ENCODE assay signal across 12 cellular contexts in the genomic region with DNA sequence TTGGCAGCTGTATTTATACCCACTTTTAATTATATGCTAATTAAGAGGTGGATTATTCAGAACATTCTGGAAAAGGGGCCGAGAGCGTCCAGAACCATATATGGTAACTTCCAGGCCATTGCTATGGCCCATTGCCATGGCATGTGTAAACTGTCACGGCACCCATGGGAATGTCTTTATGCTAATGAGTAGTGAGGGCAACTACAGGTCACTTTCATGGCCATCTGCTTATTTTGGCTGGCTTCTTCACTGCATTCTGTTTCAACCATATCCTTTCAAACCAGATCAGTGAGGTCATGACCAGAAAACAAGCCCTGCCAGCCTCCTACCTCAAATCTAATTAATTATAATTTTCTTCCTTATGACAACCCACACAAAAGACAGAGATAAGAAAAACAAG.
DNase-seq lines count a peak whose midpoint lies in the region; ATAC-seq lines count a peak whose summit lies in the region.
"Had no signal": no experiment of that assay in that cellular context is flagged by ENCODE, and none has a peak within 500 bp of the region (broad histone marks: within the 10 kb centered on the region; RNA-seq: fewer than 3 reads in every experiment).

No MANE protein-coding gene starts in this region.

- H3K9me3 Mint-ChIP-seq in activated T-cell treated with anti-CD3 and anti-CD28 coated beads, Interleukin-2, amount 50 U/mL, for 72 hours = peaks cover 4 to 12% of the 10 kb centered on the region in 2 donors

- WGBS in neuronal stem cell (ENCODE audit: extremely low coverage in 2 of 2, insufficient read length in 2 of 2, insufficient replicate concordance in 1 of 2), 2 donors = no CpG with 5 or more reads among the region's 3 CpGs

- no peaks in the 10 kb centered on the region for H3K36me3 Mint-ChIP-seq in activated T-cell treated with anti-CD3 and anti-CD28 coated beads, Interleukin-2, amount 50 U/mL, for 72 hours (ENCODE audit: insufficient read depth in 2 of 2)

- H3K18ac ChIP-seq in neuronal stem cell (ENCODE audit: low read length) = no peak overlapping the region

- no peak overlapping the region for H3K9ac ChIP-seq in neuronal stem cell (ENCODE audit: low read depth, low read length, poor library complexity)

- DNase-seq in DMS 273 (lab: John Stamatoyannopoulos, UW; ENCODE audit: unreplicated experiment) (peak; percentile 95), NCI-H524 (lab: John Stamatoyannopoulos, UW) (peak; percentile 76 to 90), dermis blood vessel endothelial cell (peak; percentile 51), lung microvascular endothelial cell (ENCODE audit: low read depth in 2 of 2) (peak; percentile 64 to 98), neuronal stem cell (ENCODE audit: low spot score) (no peak), CD1c-positive myeloid dendritic cell (ENCODE audit: extremely low spot score) (no peak)
- no peak for DNase-seq in activated T-cell treated with anti-CD3 and anti-CD28 coated beads, Interleukin-2, amount 50 U/mL, for 72 hours
- DNase-seq: activated CD8-positive, alpha-beta T cell treated with anti-CD3 and anti-CD28 coated beads, Interleukin-2, amount 10 ng/mL, durations not matched to agents 7 days and 5 days; KBM-7; NCI-H526 treated with DMSO at 0.1 percent for 48 hours; stimulated activated CD4-positive, alpha-beta T cell treated with anti-CD3 and anti-CD28 coated beads, Interleukin-2, amount 100 ng/mL, for 24 hours had no signal

- H3K23ac ChIP-seq in neuronal stem cell (ENCODE audit: low read depth, low read length, poor library complexity) = no peak overlapping the region

- no peak overlapping the region for H2BK5ac ChIP-seq in neuronal stem cell (ENCODE audit: low read length)

- no peak overlapping the region for H3K4ac ChIP-seq in neuronal stem cell (ENCODE audit: low read length)

- no peak overlapping the region for H3K14ac ChIP-seq in neuronal stem cell (ENCODE audit: low read length)

- no peaks in the 10 kb centered on the region for H3K9me3 ChIP-seq in neuronal stem cell (replicated peaks in 1 of 2; ENCODE audit: control insufficient read depth in 2 of 2, insufficient read depth in 1 of 2, low read depth in 1 of 2, low read length in 2 of 2)

- no peak overlapping the region for H3K4me2 ChIP-seq in neuronal stem cell (ENCODE audit: insufficient read depth, low read length, poor library complexity, severe bottlenecking)

- peaks cover 0 to 13% of the 10 kb centered on the region in 2 donors for H3K4me1 ChIP-seq in neuronal stem cell (ENCODE audit: control insufficient read depth in 2 of 2, insufficient read depth in 1 of 2, low read depth in 1 of 2, low read length in 2 of 2)

- no peak overlapping the region for H3K4me3 Mint-ChIP-seq in activated T-cell treated with anti-CD3 and anti-CD28 coated beads, Interleukin-2, amount 50 U/mL, for 72 hours
- H3K4me3 Mint-ChIP-seq: activated CD8-positive, alpha-beta T cell treated with anti-CD3 and anti-CD28 coated beads, Interleukin-2, amount 10 ng/mL, durations not matched to agents 7 days and 5 days had no signal

- no peak overlapping the region for H3K4me3 ChIP-seq in neuronal stem cell (ENCODE audit: low read length in 2 of 2)

- H2AFZ ChIP-seq in neuronal stem cell (ENCODE audit: low read length) = no peak overlapping the region

- H3K27ac Mint-ChIP-seq in activated T-cell treated with anti-CD3 and anti-CD28 coated beads, Interleukin-2, amount 50 U/mL, for 72 hours = no peak overlapping the region
- H3K27ac Mint-ChIP-seq: activated CD8-positive, alpha-beta T cell treated with anti-CD3 and anti-CD28 coated beads, Interleukin-2, amount 10 ng/mL, durations not matched to agents 7 days and 5 days had no signal

- no peak overlapping the region for H4K91ac ChIP-seq in neuronal stem cell (ENCODE audit: low read depth, low read length, poor library complexity)

- H4K8ac ChIP-seq in neuronal stem cell (ENCODE audit: low read depth, low read length) = no peak overlapping the region

- H2BK120ac ChIP-seq in neuronal stem cell (ENCODE audit: low read depth, low read length) = no peak overlapping the region

- no peak overlapping the region for H2AK5ac ChIP-seq in neuronal stem cell (ENCODE audit: low read depth, low read length)

- no peak for ATAC-seq in activated T-cell treated with anti-CD3 and anti-CD28 coated beads, Interleukin-2, amount 50 U/mL, for 72 hours (replicated peaks in 1 of 2)
- no peak for ATAC-seq in GM21367 (IDR thresholded peaks at IDR 0.05; ENCODE audit: unreplicated experiment)
- ATAC-seq: activated CD8-positive, alpha-beta T cell treated with anti-CD3 and anti-CD28 coated beads, Interleukin-2, amount 10 ng/mL, durations not matched to agents 7 days and 5 days had no signal

- H2BK15ac ChIP-seq in neuronal stem cell (ENCODE audit: low read length) = no peak overlapping the region

- no peaks in the 10 kb centered on the region for H3K27me3 ChIP-seq in neuronal stem cell (ENCODE audit: control insufficient read depth in 3 of 3, insufficient read depth in 3 of 3, low read depth in 1 of 3, low read length in 3 of 3)

- no peaks in the 10 kb centered on the region for H3K27me3 Mint-ChIP-seq in activated T-cell treated with anti-CD3 and anti-CD28 coated beads, Interleukin-2, amount 50 U/mL, for 72 hours (ENCODE audit: low read depth)

- H3K79me1 ChIP-seq in neuronal stem cell (ENCODE audit: low read depth, low read length) = no peaks in the 10 kb centered on the region

- peaks cover 0 to 2% of the 10 kb centered on the region in 2 donors for H3K36me3 ChIP-seq in neuronal stem cell (replicated peaks in 1 of 2; ENCODE audit: control insufficient read depth in 2 of 2, insufficient read depth in 2 of 2, low read length in 2 of 2)

- H2BK12ac ChIP-seq in neuronal stem cell (ENCODE audit: low read length) = no peak overlapping the region

- no peak overlapping the region for H3K27ac ChIP-seq in neuronal stem cell (replicated peaks; ENCODE audit: low read length)

- H3K4me1 Mint-ChIP-seq in activated T-cell treated with anti-CD3 and anti-CD28 coated beads, Interleukin-2, amount 50 U/mL, for 72 hours (ENCODE audit: low read depth) = no peaks in the 10 kb centered on the region

Comparison
In these comparisons a context has a peak if more than half of its experiments do, and no peak if none do; other contexts are left out.
1. DNase-seq: peak in DMS 273 (single experiment), NCI-H524 (2 of 2), dermis blood vessel endothelial cell (single experiment) and lung microvascular endothelial cell (2 of 2); none in neuronal stem cell (single experiment), activated T-cell treated with anti-CD3 and anti-CD28 coated beads, Interleukin-2, amount 50 U/mL, for 72 hours (0 of 2) and CD1c-positive myeloid dendritic cell (single experiment).